ENCODE assay signal across 8 cellular contexts in genomic region chr2:99559075-99559662, GRCh38.
DNase-seq lines count a peak whose midpoint lies in the region; ATAC-seq and TF ChIP-seq lines count a peak whose summit lies in the region.

No MANE protein-coding gene starts in this region.

- H3K4me2 ChIP-seq in MM.1S (ENCODE audit: low read depth, low read length), result no peak overlapping the region

- POLR2A ChIA-PET in CD8-positive, alpha-beta T cell (lab: Charles Lee), result no interaction called here

- no peak overlapping the region for H3K4me3 Mint-ChIP-seq in CD8-positive, alpha-beta T cell
- H3K4me3 Mint-ChIP-seq in activated T-helper 2 cell treated with anti-CD3 and anti-CD28 coated beads, Interferon-gamma antibody, Interleukin-2, Interleukin-4, amounts not matched to agents 10 μg/mL and 5 μg/mL and 100 μg/mL, durations not matched to agents 14 hours and 24 hours and 36 hours (ENCODE audit: low read depth), result no peak overlapping the region

- no peaks in the 10 kb centered on the region for H3K27me3 ChIP-seq in CD8-positive, alpha-beta T cell (ENCODE audit: insufficient read depth, low read length)
- no peaks in the 10 kb centered on the region for H3K27me3 ChIP-seq in MM.1S (replicated peaks; ENCODE audit: insufficient read depth, low read length)

- H3K27ac ChIP-seq in CD8-positive, alpha-beta T cell (ENCODE audit: low read depth, low read length), result no peak overlapping the region
- H3K27ac ChIP-seq in MM.1S (ENCODE audit: low read length) (no peak overlapping the region), substantia nigra (ENCODE audit: low read depth, low read length, poor library complexity, severe bottlenecking) (no peak overlapping the region)

- H2AFZ ChIP-seq in MM.1S (ENCODE audit: low read length), result no peak overlapping the region

- intact Hi-C loops in CD8-positive, alpha-beta T cell (cut with DNase I, micrococcal nuclease), result loop anchor here (1.0 to 10.0 kb wide), 5 partner anchors 684 to 1426 kb away; no protein-coding TSS in a partner anchor
- intact Hi-C loops in activated T-helper 2 cell treated with anti-CD3 and anti-CD28 coated beads, Interferon-gamma antibody, Interleukin-2, Interleukin-4, amounts not matched to agents 10 μg/mL and 5 μg/mL and 100 μg/mL, durations not matched to agents 14 hours and 24 hours and 36 hours (cut with micrococcal nuclease), result loop anchor here (1.0 to 5.0 kb wide), 2 partner anchors 684 to 703 kb away; no protein-coding TSS in a partner anchor

- CTCF ChIA-PET in CD8-positive, alpha-beta T cell (lab: Charles Lee), result interaction anchor here (0.6 to 2.6 kb wide), 19 partner anchors 9 to 822 kb away, joined by 3 to 11 read pairs (median 3); no protein-coding TSS in a partner anchor

- no peak overlapping the region for H3K9ac ChIP-seq in MM.1S (ENCODE audit: low read length)

- H3K27me3 Mint-ChIP-seq in CD8-positive, alpha-beta T cell (ENCODE audit: low read depth), result no peaks in the 10 kb centered on the region
- peaks cover 11% of the 10 kb centered on the region for H3K27me3 Mint-ChIP-seq in activated T-helper 2 cell treated with anti-CD3 and anti-CD28 coated beads, Interferon-gamma antibody, Interleukin-2, Interleukin-4, amounts not matched to agents 10 μg/mL and 5 μg/mL and 100 μg/mL, durations not matched to agents 14 hours and 24 hours and 36 hours (ENCODE audit: low read depth)

- H4K20me1 ChIP-seq in MM.1S (ENCODE audit: insufficient read depth, low read length), result no peaks in the 10 kb centered on the region

- no peaks in the 10 kb centered on the region for H3K36me3 ChIP-seq in CD8-positive, alpha-beta T cell (ENCODE audit: insufficient read depth, low read length)
- no peaks in the 10 kb centered on the region for H3K36me3 ChIP-seq in MM.1S (replicated peaks; ENCODE audit: insufficient read depth, low read length)

- H3K79me2 ChIP-seq in MM.1S (ENCODE audit: low read length), result no peaks in the 10 kb centered on the region

- peaks cover 2% of the 10 kb centered on the region for H3K36me3 Mint-ChIP-seq in CD8-positive, alpha-beta T cell
- H3K36me3 Mint-ChIP-seq in activated T-helper 2 cell treated with anti-CD3 and anti-CD28 coated beads, Interferon-gamma antibody, Interleukin-2, Interleukin-4, amounts not matched to agents 10 μg/mL and 5 μg/mL and 100 μg/mL, durations not matched to agents 14 hours and 24 hours and 36 hours (ENCODE audit: low read depth), result no peaks in the 10 kb centered on the region

- H3K4me1 Mint-ChIP-seq in CD8-positive, alpha-beta T cell (ENCODE audit: low read depth), result peaks cover 2% of the 10 kb centered on the region
- no peaks in the 10 kb centered on the region for H3K4me1 Mint-ChIP-seq in activated T-helper 2 cell treated with anti-CD3 and anti-CD28 coated beads, Interferon-gamma antibody, Interleukin-2, Interleukin-4, amounts not matched to agents 10 μg/mL and 5 μg/mL and 100 μg/mL, durations not matched to agents 14 hours and 24 hours and 36 hours (ENCODE audit: low read depth)

- no peaks in the 10 kb centered on the region for H3F3A ChIP-seq in MM.1S (ENCODE audit: insufficient read depth, low read length)

- no peaks in the 10 kb centered on the region for H3K9me2 ChIP-seq in MM.1S (replicated peaks; ENCODE audit: insufficient read depth, low read length)

- H3K27ac Mint-ChIP-seq in CD8-positive, alpha-beta T cell, result no peak overlapping the region
- H3K27ac Mint-ChIP-seq in activated T-helper 2 cell treated with anti-CD3 and anti-CD28 coated beads, Interferon-gamma antibody, Interleukin-2, Interleukin-4, amounts not matched to agents 10 μg/mL and 5 μg/mL and 100 μg/mL, durations not matched to agents 14 hours and 24 hours and 36 hours, result no peak overlapping the region

- TF ChIP-seq CTCF in CD8-positive, alpha-beta T cell (IDR thresholded peaks at IDR 0.05), result peak; percentile 98
- TF ChIP-seq CTCF in MM.1S (IDR thresholded peaks at IDR 0.05; ENCODE audit: low read length), result peak; percentile 97

- no peaks in the 10 kb centered on the region for H3K9me3 ChIP-seq in CD8-positive, alpha-beta T cell (ENCODE audit: low read length)
- H3K9me3 ChIP-seq in MM.1S (replicated peaks; ENCODE audit: insufficient read depth, low read length), result no peaks in the 10 kb centered on the region

- peak; percentile 95 for ATAC-seq in CD8-positive, alpha-beta T cell
- peak; percentile 66 for ATAC-seq in GM21576 (IDR thresholded peaks at IDR 0.05; ENCODE audit: unreplicated experiment)

- no peaks in the 10 kb centered on the region for H3K9me3 Mint-ChIP-seq in CD8-positive, alpha-beta T cell
- H3K9me3 Mint-ChIP-seq in activated T-helper 2 cell treated with anti-CD3 and anti-CD28 coated beads, Interferon-gamma antibody, Interleukin-2, Interleukin-4, amounts not matched to agents 10 μg/mL and 5 μg/mL and 100 μg/mL, durations not matched to agents 14 hours and 24 hours and 36 hours, result no peaks in the 10 kb centered on the region

- H3K4me3 ChIP-seq in CD8-positive, alpha-beta T cell (ENCODE audit: low read depth, low read length), result no peak overlapping the region
- no peak overlapping the region for H3K4me3 ChIP-seq in MM.1S (ENCODE audit: low read length)

- peak; percentile 65 to 91 (median 88) for DNase-seq in CD8-positive, alpha-beta T cell
- peak; percentile 76 for DNase-seq in MM.1S
- DNase-seq in SHP77 (lab: John Stamatoyannopoulos, UW), result peak; percentile 74 to 81
- peak; percentile 67 for DNase-seq in activated T-helper 2 cell treated with anti-CD3 and anti-CD28 coated beads, Interferon-gamma antibody, Interleukin-2, Interleukin-4, amounts not matched to agents 10 μg/mL and 5 μg/mL and 100 μg/mL, durations not matched to agents 14 hours and 24 hours and 36 hours (ENCODE audit: low spot score)
- peak; percentile 41 for DNase-seq in fibroblast of the conjunctiva (ENCODE audit: low read depth)
- peak; percentile 18 for DNase-seq in non-pigmented ciliary epithelial cell (ENCODE audit: low read depth)
- peak in 47 of 49 donors; percentile 10 to 93 (median 67) for DNase-seq in substantia nigra (lab: John Stamatoyannopoulos, UW)

- H3K4me1 ChIP-seq in CD8-positive, alpha-beta T cell (ENCODE audit: insufficient read depth, low read length), result no peaks in the 10 kb centered on the region
- H3K4me1 ChIP-seq in MM.1S (ENCODE audit: low read length), result no peaks in the 10 kb centered on the region

Comparison
In these comparisons a context has a peak if more than half of its experiments do, and no peak if none do; other contexts are left out.
1. DNase-seq: peak in every context shown above with its lines; median percentile 88 in CD8-positive, alpha-beta T cell; 78 in SHP77; 76 in MM.1S; 67 in activated T-helper 2 cell treated with anti-CD3 and anti-CD28 coated beads, Interferon-gamma antibody, Interleukin-2, Interleukin-4, amounts not matched to agents 10 μg/mL and 5 μg/mL and 100 μg/mL, durations not matched to agents 14 hours and 24 hours and 36 hours; 67 in substantia nigra; 41 in fibroblast of the conjunctiva; 18 in non-pigmented ciliary epithelial cell.